In the genomic region with DNA sequence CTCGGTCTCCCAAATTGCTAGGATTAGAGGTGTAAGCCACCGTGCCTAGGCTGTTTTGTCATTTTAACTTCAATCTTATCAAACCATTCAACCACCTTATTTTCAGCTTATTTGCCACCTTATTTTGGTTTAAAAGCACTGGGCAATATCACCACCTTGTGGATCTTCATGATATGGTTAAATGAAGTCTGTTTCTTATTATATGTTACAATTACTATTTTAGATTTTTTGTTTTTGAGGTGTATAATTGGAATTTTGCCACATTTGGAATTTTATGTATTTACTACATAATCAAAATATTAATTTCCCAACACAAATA, we compare ENCODE assay signal across 9 cellular contexts. TPM values are rescaled to one million over a fixed set of nuclear protein-coding genes. Genes with fewer than 3 reads are reported as not detected.
DNase-seq lines count a peak whose midpoint lies in the region; ATAC-seq and TF ChIP-seq lines count a peak whose summit lies in the region.
"Had no signal": no experiment of that assay in that cellular context is flagged by ENCODE, and none has a peak within 500 bp of the region (broad histone marks: within the 10 kb centered on the region; RNA-seq: fewer than 3 reads in every experiment).

No MANE protein-coding gene starts in this region.

- no peaks in the 10 kb centered on the region for H3K4me1 ChIP-seq in right lobe of liver

- WGBS in right lobe of liver (ENCODE audit: insufficient coverage, low coverage, low lambda C conversion rate, missing lambda C conversion rate), result 25% methylated on average over 1 of the region's 2 CpGs

- POLR2A ChIA-PET in WTC11 (lab: Charles Lee), result no interaction called here

- no peak for TF ChIP-seq POLR2A in right lobe of liver (IDR thresholded peaks at IDR 0.05)

- DNase-seq in COR-L47 (lab: John Stamatoyannopoulos, UW) (peak; percentile 49), M059J (ENCODE audit: low read depth) (peak; percentile 40), WTC11 (ENCODE audit: low spot score) (no peak), right lobe of liver (no peak), T-helper 1 cell (no peak), H7 (no peak), activated T-cell treated with anti-CD3 and anti-CD28 coated beads for 4 hours (no peak), hypothalamus (lab: John Stamatoyannopoulos, UW) (no peak)

- TF ChIP-seq CTCF in WTC11 (IDR thresholded peaks at IDR 0.05) (no peak), right lobe of liver (IDR thresholded peaks at IDR 0.05) (peak; percentile 34 to 53 (median 44))

- H3K27me3 Mint-ChIP-seq in WTC11 (ENCODE audit: low read depth), result no peaks in the 10 kb centered on the region
- H3K27me3 Mint-ChIP-seq: stimulated activated memory B cell treated with anti-CD40 and anti-IgM and Interleukin-4, amounts not matched to agents 10 μg/mL and 1 μg/mL and 100 μg/mL, for 72 hours had no signal

- H3K36me3 ChIP-seq in right lobe of liver (no peaks in the 10 kb centered on the region), H7 (replicated peaks; ENCODE audit: control insufficient read depth, insufficient read depth, low read length) (no peaks in the 10 kb centered on the region)

- CTCF ChIA-PET in WTC11 (lab: Charles Lee), result interaction anchor here (0.6 to 1.2 kb wide), 14 partner anchors 9 to 362 kb away, joined by 3 to 15 read pairs (median 4); partner anchors contain the start of genes SCN1A and SCN9A

- H3K36me3 Mint-ChIP-seq in WTC11, result no peaks in the 10 kb centered on the region
- H3K36me3 Mint-ChIP-seq: stimulated activated memory B cell treated with anti-CD40 and anti-IgM and Interleukin-4, amounts not matched to agents 10 μg/mL and 1 μg/mL and 100 μg/mL, for 72 hours had no signal

- H3K27ac Mint-ChIP-seq in WTC11, result no peak overlapping the region
- H3K27ac Mint-ChIP-seq: stimulated activated memory B cell treated with anti-CD40 and anti-IgM and Interleukin-4, amounts not matched to agents 10 μg/mL and 1 μg/mL and 100 μg/mL, for 72 hours had no signal

- H3K9me3 ChIP-seq in right lobe of liver, result no peaks in the 10 kb centered on the region

- H3K4me1 Mint-ChIP-seq in WTC11, result no peaks in the 10 kb centered on the region
- H3K4me1 Mint-ChIP-seq: stimulated activated memory B cell treated with anti-CD40 and anti-IgM and Interleukin-4, amounts not matched to agents 10 μg/mL and 1 μg/mL and 100 μg/mL, for 72 hours had no signal

- no peak overlapping the region for H3K27ac ChIP-seq in right lobe of liver

- H3K4me3 ChIP-seq in right lobe of liver (no peak overlapping the region), H7 (ENCODE audit: insufficient read depth, low read depth, low read length) (no peak overlapping the region)

- H3K27me3 ChIP-seq in right lobe of liver (no peaks in the 10 kb centered on the region), H7 (ENCODE audit: control insufficient read depth, insufficient read depth, low read length) (no peaks in the 10 kb centered on the region)

- peak; percentile 77 for ATAC-seq in WTC11
- peak; percentile 50 to 68 (median 58) for ATAC-seq in right lobe of liver
- ATAC-seq: stimulated activated memory B cell treated with anti-CD40 and anti-IgM and Interleukin-4, amounts not matched to agents 10 μg/mL and 1 μg/mL and 100 μg/mL, for 72 hours had no signal

- no peaks in the 10 kb centered on the region for H3K9me3 Mint-ChIP-seq in WTC11

- no peak overlapping the region for H3K4me3 Mint-ChIP-seq in WTC11
- H3K4me3 Mint-ChIP-seq: stimulated activated memory B cell treated with anti-CD40 and anti-IgM and Interleukin-4, amounts not matched to agents 10 μg/mL and 1 μg/mL and 100 μg/mL, for 72 hours had no signal

- intact Hi-C loops in right lobe of liver (cut with DNase I), result no loop called here

TF ChIP-seq in WTC11, 78 proteins besides CTCF, POLR2A, EP300 and RAD21 (continues in another document):
- TF ChIP-seq MYBL2 (CRISPR knock-in tag; IDR thresholded peaks at IDR 0.05), result no peak
- TF ChIP-seq, protein P1, sequence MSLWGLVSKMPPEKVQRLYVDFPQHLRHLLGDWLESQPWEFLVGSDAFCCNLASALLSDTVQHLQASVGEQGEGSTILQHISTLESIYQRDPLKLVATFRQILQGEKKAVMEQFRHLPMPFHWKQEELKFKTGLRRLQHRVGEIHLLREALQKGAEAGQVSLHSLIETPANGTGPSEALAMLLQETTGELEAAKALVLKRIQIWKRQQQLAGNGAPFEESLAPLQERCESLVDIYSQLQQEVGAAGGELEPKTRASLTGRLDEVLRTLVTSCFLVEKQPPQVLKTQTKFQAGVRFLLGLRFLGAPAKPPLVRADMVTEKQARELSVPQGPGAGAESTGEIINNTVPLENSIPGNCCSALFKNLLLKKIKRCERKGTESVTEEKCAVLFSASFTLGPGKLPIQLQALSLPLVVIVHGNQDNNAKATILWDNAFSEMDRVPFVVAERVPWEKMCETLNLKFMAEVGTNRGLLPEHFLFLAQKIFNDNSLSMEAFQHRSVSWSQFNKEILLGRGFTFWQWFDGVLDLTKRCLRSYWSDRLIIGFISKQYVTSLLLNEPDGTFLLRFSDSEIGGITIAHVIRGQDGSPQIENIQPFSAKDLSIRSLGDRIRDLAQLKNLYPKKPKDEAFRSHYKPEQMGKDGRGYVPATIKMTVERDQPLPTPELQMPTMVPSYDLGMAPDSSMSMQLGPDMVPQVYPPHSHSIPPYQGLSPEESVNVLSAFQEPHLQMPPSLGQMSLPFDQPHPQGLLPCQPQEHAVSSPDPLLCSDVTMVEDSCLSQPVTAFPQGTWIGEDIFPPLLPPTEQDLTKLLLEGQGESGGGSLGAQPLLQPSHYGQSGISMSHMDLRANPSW (CRISPR knock-in tag; conservative IDR thresholded peaks at IDR 0.05; ENCODE audit: low read depth), result no peak
- no peak for TF ChIP-seq ZNF416 (CRISPR knock-in tag; IDR thresholded peaks at IDR 0.05)
- TF ChIP-seq FOXK1 (CRISPR knock-in tag; IDR thresholded peaks at IDR 0.05), result no peak
- TF ChIP-seq ZSCAN18 (CRISPR knock-in tag; IDR thresholded peaks at IDR 0.05), result no peak
- TF ChIP-seq JAZF1 (CRISPR knock-in tag; IDR thresholded peaks at IDR 0.05), result no peak
- TF ChIP-seq ATF1 (CRISPR knock-in tag; IDR thresholded peaks at IDR 0.05), result no peak
- TF ChIP-seq, protein P2, sequence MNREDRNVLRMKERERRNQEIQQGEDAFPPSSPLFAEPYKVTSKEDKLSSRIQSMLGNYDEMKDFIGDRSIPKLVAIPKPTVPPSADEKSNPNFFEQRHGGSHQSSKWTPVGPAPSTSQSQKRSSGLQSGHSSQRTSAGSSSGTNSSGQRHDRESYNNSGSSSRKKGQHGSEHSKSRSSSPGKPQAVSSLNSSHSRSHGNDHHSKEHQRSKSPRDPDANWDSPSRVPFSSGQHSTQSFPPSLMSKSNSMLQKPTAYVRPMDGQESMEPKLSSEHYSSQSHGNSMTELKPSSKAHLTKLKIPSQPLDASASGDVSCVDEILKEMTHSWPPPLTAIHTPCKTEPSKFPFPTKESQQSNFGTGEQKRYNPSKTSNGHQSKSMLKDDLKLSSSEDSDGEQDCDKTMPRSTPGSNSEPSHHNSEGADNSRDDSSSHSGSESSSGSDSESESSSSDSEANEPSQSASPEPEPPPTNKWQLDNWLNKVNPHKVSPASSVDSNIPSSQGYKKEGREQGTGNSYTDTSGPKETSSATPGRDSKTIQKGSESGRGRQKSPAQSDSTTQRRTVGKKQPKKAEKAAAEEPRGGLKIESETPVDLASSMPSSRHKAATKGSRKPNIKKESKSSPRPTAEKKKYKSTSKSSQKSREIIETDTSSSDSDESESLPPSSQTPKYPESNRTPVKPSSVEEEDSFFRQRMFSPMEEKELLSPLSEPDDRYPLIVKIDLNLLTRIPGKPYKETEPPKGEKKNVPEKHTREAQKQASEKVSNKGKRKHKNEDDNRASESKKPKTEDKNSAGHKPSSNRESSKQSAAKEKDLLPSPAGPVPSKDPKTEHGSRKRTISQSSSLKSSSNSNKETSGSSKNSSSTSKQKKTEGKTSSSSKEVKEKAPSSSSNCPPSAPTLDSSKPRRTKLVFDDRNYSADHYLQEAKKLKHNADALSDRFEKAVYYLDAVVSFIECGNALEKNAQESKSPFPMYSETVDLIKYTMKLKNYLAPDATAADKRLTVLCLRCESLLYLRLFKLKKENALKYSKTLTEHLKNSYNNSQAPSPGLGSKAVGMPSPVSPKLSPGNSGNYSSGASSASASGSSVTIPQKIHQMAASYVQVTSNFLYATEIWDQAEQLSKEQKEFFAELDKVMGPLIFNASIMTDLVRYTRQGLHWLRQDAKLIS (CRISPR knock-in tag; IDR thresholded peaks at IDR 0.05; ENCODE audit: borderline replicate concordance), result no peak
- TF ChIP-seq TEAD4 (CRISPR knock-in tag; IDR thresholded peaks at IDR 0.05), result no peak

RNA-seq across cellular contexts. Expression of gene SCN9A, which starts 43.8 kb away (rescaled TPM):
- total RNA-seq in M059J (2014; rRNA removed; shearing (Covaris generic)), result 0.42 and 0.86 TPM in 2 replicates
- 7.3 to 9.8 TPM (median 8.2 TPM) in 3 replicates for total RNA-seq in WTC11 (2021)
- total RNA-seq in right lobe of liver, result 10 to 100 TPM in 1 of 6 experiments, 1 to 10 TPM in 5; 2.1 to 10.2 (median 5.1) TPM
- 0.90 and 0.92 TPM in 2 replicates for total RNA-seq in H7 (2014; rRNA removed; shearing (Covaris generic))

Comparison
In these comparisons a context has a peak if more than half of its experiments do, and no peak if none do; other contexts are left out.
1. DNase-seq: peak in COR-L47 (single experiment) and M059J (single experiment); none in WTC11 (single experiment), right lobe of liver (0 of 3), T-helper 1 cell (0 of 5), H7 (single experiment), activated T-cell treated with anti-CD3 and anti-CD28 coated beads for 4 hours (single experiment) and hypothalamus (0 of 51).